Comparison of ENCODE assay signal across 21 cellular contexts in genomic region chr1:246798107-246798506, GRCh38.
DNase-seq lines count a peak whose midpoint lies in the region; ATAC-seq, FAIRE-seq and TF ChIP-seq lines count a peak whose summit lies in the region.
"Had no signal": no experiment of that assay in that cellular context is flagged by ENCODE, and none has a peak within 500 bp of the region (broad histone marks: within the 10 kb centered on the region; RNA-seq: fewer than 3 reads in every experiment).

No MANE protein-coding gene starts in this region.

- FAIRE-seq in HepG2 (lab: Jason Lieb, UNC) = no peak
- FAIRE-seq: GM18507 had no signal

- TF ChIP-seq RAD21 in HepG2 (CRISPR knock-in tag; IDR thresholded peaks at IDR 0.05) = no peak

- WGBS in HepG2 (ENCODE audit: low lambda C conversion rate) = 49% methylated on average over 4 of the region's 4 CpGs
- 61 to 70% methylated on average over 2 of the region's 4 CpGs for WGBS in gastroesophageal sphincter (ENCODE audit: low coverage in 1 of 2), 2 donors

- H3K4me1 ChIP-seq in BLaER1 (peaks cover 47% of the 10 kb centered on the region), HepG2 (ENCODE audit: insufficient read depth, low read length) (peaks cover 66% of the 10 kb centered on the region), skeletal muscle tissue (ENCODE audit: control insufficient read depth in 3 of 3, insufficient read depth in 3 of 3, low read length in 3 of 3) (peaks cover 20 to 34% (median 26%) of the 10 kb centered on the region in 3 donors), gastroesophageal sphincter (peaks cover 0 to 11% (median 0%) of the 10 kb centered on the region in 3 donors), foreskin keratinocyte (peaks cover 7% of the 10 kb centered on the region)

- H3K27ac ChIP-seq in 22Rv1 (peak overlapping the region; percentile 47; the same call in 1 of the 2 replicates), BLaER1 (0 out of 2 replicates have a peak overlapping the region, but pooled peaks have one; percentile 13), HepG2 (ENCODE audit: extremely low read length, insufficient read depth, low read length) (no peak overlapping the region), skeletal muscle tissue (ENCODE audit: low read depth, low read length) (peak overlapping the region; percentile 74), gastroesophageal sphincter (no peak overlapping the region), foreskin keratinocyte (no peak overlapping the region)
- H3K27ac ChIP-seq: KMS-11 had no signal

- H3K4me3 ChIP-seq in BLaER1 (no peak overlapping the region), HepG2 (replicated peaks in 1 of 3; ENCODE audit: insufficient read depth in 1 of 3, low read depth in 2 of 3, low read length in 3 of 3) (no peak overlapping the region; a peak in 1 of 6 replicates), skeletal muscle tissue (ENCODE audit: low read length in 3 of 3) (peak overlapping the region in 1 of 3 donors; percentile 13), gastroesophageal sphincter (no peak overlapping the region)

- TF ChIP-seq EP300 in HepG2 (IDR thresholded peaks at IDR 0.05; ENCODE audit: low read depth in 2 of 2, low read length in 2 of 2) (no peak), HepG2 (CRISPR knock-in tag; IDR thresholded peaks at IDR 0.05; ENCODE audit: borderline replicate concordance) (no peak), gastroesophageal sphincter (IDR thresholded peaks at IDR 0.05) (no peak)

- H3K9me3 ChIP-seq in BLaER1 (peaks cover 24% of the 10 kb centered on the region), HepG2 (ENCODE audit: low read length) (no peaks in the 10 kb centered on the region), skeletal muscle tissue (ENCODE audit: control insufficient read depth in 3 of 3, low read length in 3 of 3) (no peaks in the 10 kb centered on the region), gastroesophageal sphincter (peaks cover 0 to under 1% (median 0%) of the 10 kb centered on the region in 3 donors)
- H3K9me3 ChIP-seq: BE2C had no signal

- in situ Hi-C loops in HepG2 (cut with HindIII; ENCODE audit: extremely low pct_ligation_motif_present, low pct_unique_long_range_greater_than_20kb) = no loop called here

- TF ChIP-seq POLR2A in HepG2 (IDR thresholded peaks at IDR 0.05; ENCODE audit: insufficient read depth in 1 of 2, low read depth in 2 of 2, low read length in 2 of 2) (no peak), gastroesophageal sphincter (IDR thresholded peaks at IDR 0.05) (no peak)

- CTCF ChIA-PET in HepG2 (lab: Yijun Ruan, JAX; ENCODE audit: low intra/inter-chr PET ratio, low total read pairs) = no interaction called here

- no peaks in the 10 kb centered on the region for H3K79me2 ChIP-seq in HepG2 (ENCODE audit: insufficient read depth, low read length)

- H3K27me3 ChIP-seq in BLaER1 (no peaks in the 10 kb centered on the region), HepG2 (ENCODE audit: control insufficient read depth in 1 of 2, insufficient read depth in 2 of 2, low read length in 2 of 2) (peaks cover 3 to 49% of the 10 kb centered on the region in 2 experiments; a peak in 4 of 5 replicates), skeletal muscle tissue (ENCODE audit: control insufficient read depth in 3 of 3, insufficient read depth in 3 of 3, low read length in 3 of 3) (peaks cover under 1 to 9% (median 9%) of the 10 kb centered on the region in 3 donors), gastroesophageal sphincter (peaks cover 43% of the 10 kb centered on the region), foreskin keratinocyte (peaks cover 5% of the 10 kb centered on the region)
- H3K27me3 ChIP-seq: BE2C had no signal

- H3K4me2 ChIP-seq in BLaER1 = peak overlapping the region; percentile 34
- H3K4me2 ChIP-seq in HepG2 (ENCODE audit: low read depth, low read length) = peak overlapping the region; percentile 46; the same call in 1 of the 2 replicates
- H3K4me2 ChIP-seq: KMS-11 had no signal

- ATAC-seq in HepG2 (no peak), gastroesophageal sphincter (no peak), foreskin keratinocyte (no peak), HG03095 (IDR thresholded peaks at IDR 0.05; ENCODE audit: unreplicated experiment) (no peak)
- ATAC-seq: PC-3 had no signal

- intact Hi-C loops in HepG2 (cut with micrococcal nuclease; ENCODE audit: unreplicated experiment) = no loop called here

- H4K20me1 ChIP-seq in BLaER1 (no peaks in the 10 kb centered on the region), HepG2 (ENCODE audit: insufficient read depth, low read length) (no peaks in the 10 kb centered on the region; the same call in 1 of the 2 replicates)

- no peak for DNase-seq in HepG2 (ENCODE audit: low spot score)
- DNase-seq in foreskin keratinocyte = no peak
- DNase-seq: BE2C; H7; IMR-90; NCI-H1048; NCI-H1417; NCI-H1694; NCI-H2029 treated with DMSO at 0.1 percent for 48 hours; NCI-H446 treated with DMSO at 0.1 percent for 48 hours; NCI-H526; NCI-H82; NK-92 treated with Interleukin-12 subunit alpha and Interleukin-12 subunit beta, amount 100 ng/mL, for 24 hours; PC-3 had no signal

- H3K36me3 ChIP-seq in BLaER1 (no peaks in the 10 kb centered on the region), HepG2 (replicated peaks in 1 of 2; ENCODE audit: control insufficient read depth in 1 of 2, insufficient read depth in 2 of 2, low read length in 2 of 2) (no peaks in the 10 kb centered on the region), skeletal muscle tissue (ENCODE audit: control insufficient read depth in 3 of 3, insufficient read depth in 3 of 3, low read length in 3 of 3) (no peaks in the 10 kb centered on the region), gastroesophageal sphincter (no peaks in the 10 kb centered on the region)
- H3K36me3 ChIP-seq: BE2C had no signal

- POLR2A ChIA-PET in HepG2 (lab: Yijun Ruan, JAX) = no interaction called here

- no TSS peak for BruUV-seq in HepG2 (replicated peaks; lab: Mats Ljungman, UMichigan)

- no peak overlapping the region for H3K9ac ChIP-seq in BLaER1
- no peak overlapping the region; the same call in 1 of the 2 replicates for H3K9ac ChIP-seq in HepG2 (ENCODE audit: insufficient read depth, low read depth, low read length)
- H3K9ac ChIP-seq in skeletal muscle tissue (ENCODE audit: low read depth in 1 of 3, low read length in 3 of 3) = peak overlapping the region in 2 of 3 donors; percentile 17 to 57
- H3K9ac ChIP-seq: KMS-11 had no signal

- no peak for TF ChIP-seq CTCF in 22Rv1 (IDR thresholded peaks at IDR 0.05)
- no peak for TF ChIP-seq CTCF in HepG2 (CRISPR knock-in tag; IDR thresholded peaks at IDR 0.05)
- TF ChIP-seq CTCF in gastroesophageal sphincter (IDR thresholded peaks at IDR 0.05) = no peak
- TF ChIP-seq CTCF in foreskin keratinocyte (conservative IDR thresholded peaks at IDR 0.05) = no peak

- H2AFZ ChIP-seq in HepG2 (ENCODE audit: low read length) = no peak overlapping the region

TF ChIP-seq in HepG2, 621 proteins besides CTCF, POLR2A, EP300 and RAD21:
- TF ChIP-seq, protein P1, sequence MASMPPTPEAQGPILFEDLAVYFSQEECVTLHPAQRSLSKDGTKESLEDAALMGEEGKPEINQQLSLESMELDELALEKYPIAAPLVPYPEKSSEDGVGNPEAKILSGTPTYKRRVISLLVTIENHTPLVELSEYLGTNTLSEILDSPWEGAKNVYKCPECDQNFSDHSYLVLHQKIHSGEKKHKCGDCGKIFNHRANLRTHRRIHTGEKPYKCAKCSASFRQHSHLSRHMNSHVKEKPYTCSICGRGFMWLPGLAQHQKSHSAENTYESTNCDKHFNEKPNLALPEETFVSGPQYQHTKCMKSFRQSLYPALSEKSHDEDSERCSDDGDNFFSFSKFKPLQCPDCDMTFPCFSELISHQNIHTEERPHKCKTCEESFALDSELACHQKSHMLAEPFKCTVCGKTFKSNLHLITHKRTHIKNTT (CRISPR knock-in tag; IDR thresholded peaks at IDR 0.05) = no peak
- TF ChIP-seq, protein P2, sequence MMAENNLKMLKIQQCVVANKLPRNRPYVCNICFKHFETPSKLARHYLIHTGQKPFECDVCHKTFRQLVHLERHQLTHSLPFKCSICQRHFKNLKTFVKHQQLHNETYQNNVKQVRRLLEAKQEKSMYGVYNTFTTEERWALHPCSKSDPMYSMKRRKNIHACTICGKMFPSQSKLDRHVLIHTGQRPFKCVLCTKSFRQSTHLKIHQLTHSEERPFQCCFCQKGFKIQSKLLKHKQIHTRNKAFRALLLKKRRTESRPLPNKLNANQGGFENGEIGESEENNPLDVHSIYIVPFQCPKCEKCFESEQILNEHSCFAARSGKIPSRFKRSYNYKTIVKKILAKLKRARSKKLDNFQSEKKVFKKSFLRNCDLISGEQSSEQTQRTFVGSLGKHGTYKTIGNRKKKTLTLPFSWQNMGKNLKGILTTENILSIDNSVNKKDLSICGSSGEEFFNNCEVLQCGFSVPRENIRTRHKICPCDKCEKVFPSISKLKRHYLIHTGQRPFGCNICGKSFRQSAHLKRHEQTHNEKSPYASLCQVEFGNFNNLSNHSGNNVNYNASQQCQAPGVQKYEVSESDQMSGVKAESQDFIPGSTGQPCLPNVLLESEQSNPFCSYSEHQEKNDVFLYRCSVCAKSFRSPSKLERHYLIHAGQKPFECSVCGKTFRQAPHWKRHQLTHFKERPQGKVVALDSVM (CRISPR knock-in tag; IDR thresholded peaks at IDR 0.05) = peak; percentile 64; the same call in 1 of the 2 replicates

Comparison
In these comparisons a context has a peak if more than half of its experiments do, and no peak if none do; other contexts are left out.
1. H3K27ac ChIP-seq: peak in 22Rv1 (single experiment), BLaER1 (single experiment) and skeletal muscle tissue (single experiment); none in HepG2 (single experiment), gastroesophageal sphincter (0 of 4) and foreskin keratinocyte (single experiment).
2. H3K9ac ChIP-seq: peak in skeletal muscle tissue (2 of 3); none in BLaER1 (single experiment) and HepG2 (single experiment).